ENCODE assay signal across 16 cellular contexts in the genomic region with DNA sequence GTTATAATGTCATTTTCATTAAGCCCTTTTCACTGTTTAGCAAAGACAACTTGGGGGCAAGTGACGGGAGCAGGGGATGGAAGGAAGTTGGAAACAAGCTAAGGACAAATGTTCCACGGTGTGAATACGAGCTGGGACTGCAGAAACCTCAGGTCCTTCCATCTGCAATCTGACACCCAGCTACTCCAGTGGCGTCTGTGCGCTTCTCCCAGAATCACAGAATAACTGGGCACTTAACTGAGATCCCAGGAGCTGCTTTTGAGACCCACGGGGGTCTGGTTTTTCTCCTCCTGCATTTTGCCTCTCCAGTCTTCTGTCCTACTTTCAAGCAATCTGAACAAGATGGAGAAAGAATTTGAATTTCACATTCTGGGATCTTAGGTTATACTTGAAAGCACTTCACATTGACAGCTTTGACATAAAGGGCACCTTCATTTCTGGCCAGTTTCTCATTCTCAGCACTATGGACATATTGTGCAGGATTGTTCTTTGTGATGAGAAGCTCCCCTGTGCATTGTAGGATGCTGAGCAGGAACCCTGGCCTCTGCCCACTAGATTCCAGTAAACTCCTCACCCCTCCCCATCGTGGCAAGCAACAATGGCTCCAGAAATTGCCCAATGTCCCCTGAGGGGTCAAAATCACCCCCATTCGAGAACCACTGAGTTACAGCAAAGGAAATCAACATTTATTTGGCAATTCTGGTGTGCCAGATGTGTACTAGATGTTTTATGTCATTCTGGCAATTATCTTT.
DNase-seq lines count a peak whose midpoint lies in the region; ATAC-seq and TF ChIP-seq lines count a peak whose summit lies in the region.
"Had no signal": no experiment of that assay in that cellular context is flagged by ENCODE, and none has a peak within 500 bp of the region (broad histone marks: within the 10 kb centered on the region; RNA-seq: fewer than 3 reads in every experiment).

No MANE protein-coding gene starts in this region.

- TF ChIP-seq CTCF in brain microvascular endothelial cell (IDR thresholded peaks at IDR 0.05; ENCODE audit: low read depth, low read length, missing control alignments) (no peak), WERI-Rb-1 (IDR thresholded peaks at IDR 0.05; ENCODE audit: low read depth, low read length) (no peak)

- intact Hi-C loops in left ventricle myocardium superior (cut with micrococcal nuclease) (no loop called here), sciatic nerve (cut with DNase I) (no loop called here)

- no peaks in the 10 kb centered on the region for H3K9me2 ChIP-seq in GM23248 (ENCODE audit: insufficient read depth)

- 2 to 9% methylated on average over 8 of the region's 8 CpGs for WGBS in GM23248 (ENCODE audit: low coverage in 1 of 2, low lambda C conversion rate in 2 of 2, missing lambda C conversion rate in 2 of 2), 2 experiments

- H3K79me2 ChIP-seq in GM23248 (ENCODE audit: insufficient read depth): no peaks in the 10 kb centered on the region

- H3K36me3 ChIP-seq in GM23248 (ENCODE audit: low read depth): no peaks in the 10 kb centered on the region
- H3K36me3 ChIP-seq in brain microvascular endothelial cell (replicated peaks): no peaks in the 10 kb centered on the region
- H3K36me3 ChIP-seq in WERI-Rb-1: no peaks in the 10 kb centered on the region
- H3K36me3 ChIP-seq: BLaER1 had no signal

- no peaks in the 10 kb centered on the region for H4K20me1 ChIP-seq in GM23248 (ENCODE audit: insufficient read depth)
- H4K20me1 ChIP-seq: BLaER1 had no signal

- H3K9me3 ChIP-seq in GM23248 (ENCODE audit: low read depth) (no peaks in the 10 kb centered on the region), WERI-Rb-1 (ENCODE audit: severe bottlenecking) (no peaks in the 10 kb centered on the region)
- H3K9me3 ChIP-seq: BLaER1 had no signal

- peak overlapping the region; percentile 53 for H3K9ac ChIP-seq in GM23248
- H3K9ac ChIP-seq: BLaER1 had no signal

- H3F3A ChIP-seq in GM23248 (ENCODE audit: insufficient read depth): no peaks in the 10 kb centered on the region

- ATAC-seq in left ventricle myocardium superior: peak; percentile 56
- ATAC-seq in sciatic nerve: peak; percentile 67
- ATAC-seq in HG03457 (IDR thresholded peaks at IDR 0.05; ENCODE audit: unreplicated experiment): no peak
- ATAC-seq: T-cell had no signal

- H2AFZ ChIP-seq in GM23248: peak overlapping the region; percentile 75

- H3K4me1 ChIP-seq in GM23248 (ENCODE audit: insufficient read depth): no peaks in the 10 kb centered on the region; the same call in 1 of the 2 replicates
- H3K4me1 ChIP-seq: BLaER1 had no signal

- peak overlapping the region; percentile 40 for H3K4me2 ChIP-seq in GM23248 (ENCODE audit: unreplicated experiment)
- H3K4me2 ChIP-seq: BLaER1 had no signal

- H3K4me3 ChIP-seq in GM23248 (peak overlapping the region; percentile 66), brain microvascular endothelial cell (ENCODE audit: low read depth, low read length) (no peak overlapping the region), WERI-Rb-1 (ENCODE audit: low read depth, low read length) (no peak overlapping the region)
- H3K4me3 ChIP-seq: BLaER1, lung had no signal

- H3K27me3 ChIP-seq in GM23248 (replicated peaks; ENCODE audit: insufficient read depth) (no peaks in the 10 kb centered on the region), brain microvascular endothelial cell (replicated peaks) (no peaks in the 10 kb centered on the region), WERI-Rb-1 (ENCODE audit: insufficient read depth, low read depth, severe bottlenecking) (no peaks in the 10 kb centered on the region)
- H3K27me3 ChIP-seq: BLaER1 had no signal

- no peak overlapping the region for H3K27ac ChIP-seq in GM23248
- H3K27ac ChIP-seq in caudate nucleus (ENCODE audit: low read depth, low read length): peak overlapping the region; percentile 19
- H3K27ac ChIP-seq in brain microvascular endothelial cell: no peak overlapping the region
- no peak overlapping the region for H3K27ac ChIP-seq in WERI-Rb-1
- H3K27ac ChIP-seq: BLaER1 had no signal

- in situ Hi-C loops in GM23248 (cut with MboI) (no loop called here), brain microvascular endothelial cell (cut with HindIII; ENCODE audit: low pct_ligation_motif_present, low sequenced_read_pairs) (no loop called here)

- peak; percentile 41 for DNase-seq in GM23248
- no peak for DNase-seq in caudate nucleus (lab: John Stamatoyannopoulos, UW)
- DNase-seq in left ventricle myocardium superior: no peak
- no peak for DNase-seq in sciatic nerve (ENCODE audit: low spot score)
- DNase-seq in brain microvascular endothelial cell: no peak
- DNase-seq in WERI-Rb-1: no peak
- DNase-seq in SW 1271 (lab: John Stamatoyannopoulos, UW): no peak
- DNase-seq: activated naive CD4-positive, alpha-beta T cell treated with anti-CD3 and anti-CD28 coated beads for 36 hours; hippocampal formation; NCI-H1694; nephron progenitor cell; stimulated activated CD4-positive, alpha-beta T cell treated with anti-CD3 and anti-CD28 coated beads, Interleukin-4, amount 100 ng/mL, for 24 hours; T-cell had no signal
